18 cellular contexts compared by ENCODE assay signal in the genomic region with DNA sequence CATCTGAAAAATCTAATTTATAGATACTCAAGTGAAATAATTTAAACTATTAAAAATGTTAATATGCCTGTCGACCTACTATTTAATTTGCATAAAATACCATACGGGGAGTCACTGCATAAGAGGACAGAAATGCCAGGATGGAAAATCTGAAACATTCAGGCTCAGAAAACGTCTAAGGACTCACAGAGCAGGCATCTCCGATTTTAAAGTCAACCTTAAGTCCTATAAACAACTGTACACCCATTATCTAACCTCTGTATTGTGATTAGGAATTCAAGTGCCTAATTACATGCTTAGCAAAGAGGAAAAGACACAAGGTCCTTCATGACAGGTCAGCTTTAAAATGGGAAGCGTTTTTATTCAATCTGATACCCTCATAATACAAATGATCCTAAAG.
DNase-seq lines count a peak whose midpoint lies in the region; ATAC-seq and TF ChIP-seq lines count a peak whose summit lies in the region.
"Had no signal": no experiment of that assay in that cellular context is flagged by ENCODE, and none has a peak within 500 bp of the region (broad histone marks: within the 10 kb centered on the region; RNA-seq: fewer than 3 reads in every experiment).

No MANE protein-coding gene starts in this region.

- H4K20me1 ChIP-seq in Loucy (ENCODE audit: insufficient read depth, low read length, poor library complexity, severe bottlenecking), result no peaks in the 10 kb centered on the region

- H3K27ac ChIP-seq in cingulate gyrus (ENCODE audit: low read depth, low read length), result peak overlapping the region; percentile 49

- H3K36me3 Mint-ChIP-seq in stimulated activated memory B cell treated with anti-CD40 and anti-IgM and Interleukin-4, amounts not matched to agents 10 μg/mL and 1 μg/mL and 100 μg/mL, for 72 hours, result no peaks in the 10 kb centered on the region

- TF ChIP-seq CTCF in Loucy (conservative IDR thresholded peaks at IDR 0.05; ENCODE audit: low read length), result no peak

- peaks cover 61% of the 10 kb centered on the region for H3K27me3 Mint-ChIP-seq in stimulated activated memory B cell treated with anti-CD40 and anti-IgM and Interleukin-4, amounts not matched to agents 10 μg/mL and 1 μg/mL and 100 μg/mL, for 72 hours
- H3K27me3 Mint-ChIP-seq: CD4-positive, alpha-beta T cell had no signal

- no peaks in the 10 kb centered on the region for H3K36me3 ChIP-seq in Loucy (ENCODE audit: insufficient read depth, low read length)
- H3K36me3 ChIP-seq: BE2C, MG63 had no signal

- no peak overlapping the region for H3K9ac ChIP-seq in Loucy (ENCODE audit: low read depth, low read length, poor library complexity, severe bottlenecking)

- no peaks in the 10 kb centered on the region for H3K9me2 ChIP-seq in Loucy (replicated peaks; ENCODE audit: low read depth, low read length)

- no peaks in the 10 kb centered on the region for H3K79me2 ChIP-seq in Loucy (ENCODE audit: insufficient read depth, low read length)

- no peak for ATAC-seq in stimulated activated memory B cell treated with anti-CD40 and anti-IgM and Interleukin-4, amounts not matched to agents 10 μg/mL and 1 μg/mL and 100 μg/mL, for 72 hours
- ATAC-seq: Panc1 had no signal

- no peaks in the 10 kb centered on the region for H3F3A ChIP-seq in Loucy (ENCODE audit: low read depth)

- DNase-seq in NCI-H2227 (lab: John Stamatoyannopoulos, UW; ENCODE audit: unreplicated experiment) (peak; percentile 27), NCI-H2227 treated with DMSO at 0.1 percent for 48 hours (lab: John Stamatoyannopoulos, UW) (no peak), RKO (ENCODE audit: low spot score) (no peak), ecto neural progenitor cell (ENCODE audit: low spot score) (no peak)
- no peak for DNase-seq in central memory CD4-positive, alpha-beta T cell
- DNase-seq: 8988T; BE2C; CD4-positive, alpha-beta T cell; COR-L47; DMS79; MG63; NCI-H1694 treated with DMSO at 0.1 percent for 48 hours; NCI-H2081 treated with DMSO at 0.1 percent for 48 hours; NCI-H510A treated with DMSO at 0.1 percent for 48 hours had no signal

- H3K4me2 ChIP-seq in Loucy (ENCODE audit: low read depth, low read length, poor library complexity, severe bottlenecking), result peak overlapping the region; percentile 58

- H2AFZ ChIP-seq in Loucy (ENCODE audit: low read length), result no peak overlapping the region

- peaks cover 34% of the 10 kb centered on the region for H3K4me1 ChIP-seq in Loucy (ENCODE audit: insufficient read depth, low read length, poor library complexity, severe bottlenecking)
- H3K4me1 ChIP-seq: BE2C had no signal

- H3K27ac Mint-ChIP-seq in stimulated activated memory B cell treated with anti-CD40 and anti-IgM and Interleukin-4, amounts not matched to agents 10 μg/mL and 1 μg/mL and 100 μg/mL, for 72 hours, result peak overlapping the region; percentile 17
- H3K27ac Mint-ChIP-seq: CD4-positive, alpha-beta T cell had no signal

- H3K4me1 Mint-ChIP-seq in stimulated activated memory B cell treated with anti-CD40 and anti-IgM and Interleukin-4, amounts not matched to agents 10 μg/mL and 1 μg/mL and 100 μg/mL, for 72 hours, result peaks cover 14% of the 10 kb centered on the region

- H3K9me3 Mint-ChIP-seq in stimulated activated memory B cell treated with anti-CD40 and anti-IgM and Interleukin-4, amounts not matched to agents 10 μg/mL and 1 μg/mL and 100 μg/mL, for 72 hours, result peaks cover 4% of the 10 kb centered on the region
- H3K9me3 Mint-ChIP-seq: CD4-positive, alpha-beta T cell had no signal

- H3K4me3 Mint-ChIP-seq in stimulated activated memory B cell treated with anti-CD40 and anti-IgM and Interleukin-4, amounts not matched to agents 10 μg/mL and 1 μg/mL and 100 μg/mL, for 72 hours, result no peak overlapping the region

- H3K9me3 ChIP-seq in Loucy (ENCODE audit: insufficient read depth, low read depth, low read length), result no peaks in the 10 kb centered on the region

- H3K4me3 ChIP-seq in Loucy (ENCODE audit: low read length, poor library complexity, severe bottlenecking), result peak overlapping the region; percentile 11
- H3K4me3 ChIP-seq: MG63 had no signal

- no peaks in the 10 kb centered on the region for H3K27me3 ChIP-seq in Loucy (ENCODE audit: insufficient read depth, low read length, poor library complexity, severe bottlenecking)
- H3K27me3 ChIP-seq: BE2C, MG63 had no signal
